8 cellular contexts compared by ENCODE assay signal in the genomic region with DNA sequence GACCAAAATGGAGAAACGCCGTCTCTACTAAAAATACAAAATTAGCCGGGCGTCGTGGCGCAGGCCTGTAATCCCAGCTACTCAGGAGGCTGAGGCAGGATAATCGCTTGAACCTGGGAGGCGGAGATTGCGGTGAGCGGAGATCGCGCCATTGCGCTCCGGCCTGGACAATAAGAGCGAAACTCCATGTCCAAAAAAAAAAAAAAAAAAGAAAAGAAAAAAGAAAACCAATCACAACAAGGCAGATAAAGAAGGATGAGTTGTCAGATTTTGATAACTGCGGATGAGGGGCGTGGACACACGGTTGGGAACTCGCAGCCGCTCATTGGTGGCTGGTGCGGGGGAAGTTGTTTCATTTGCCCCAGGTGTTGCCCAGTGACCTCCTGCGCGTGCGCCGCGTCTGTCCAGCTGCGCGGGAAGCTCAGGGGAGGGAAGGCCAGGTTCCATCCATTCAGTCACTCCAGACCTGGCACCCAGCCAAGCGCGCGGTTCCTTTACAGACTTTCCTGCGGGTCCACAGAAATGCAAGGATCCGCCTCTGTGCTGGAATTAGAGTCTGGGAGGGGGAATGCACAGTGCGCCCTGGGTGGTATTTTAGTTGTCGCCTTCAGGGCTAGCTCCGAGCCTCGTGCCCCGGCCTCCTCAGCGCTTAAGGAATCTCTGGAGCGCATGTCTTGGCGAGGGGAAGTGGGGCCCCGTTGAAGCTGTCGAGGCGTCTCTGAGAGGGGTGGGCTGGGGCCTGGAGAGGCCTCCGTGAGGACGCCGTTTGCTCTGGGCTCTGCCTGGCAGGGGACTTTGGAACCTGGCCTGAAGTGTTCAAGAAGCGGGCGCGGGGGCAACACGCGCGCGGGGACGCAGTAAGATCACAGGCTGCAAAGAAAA. TPM values are rescaled to one million over a fixed set of nuclear protein-coding genes. Genes with fewer than 3 reads are reported as not detected.
DNase-seq lines count a peak whose midpoint lies in the region; ATAC-seq and TF ChIP-seq lines count a peak whose summit lies in the region.

No MANE protein-coding gene starts in this region.

- H4K91ac ChIP-seq in IMR-90 (ENCODE audit: insufficient read depth, low read depth, low read length): no peak overlapping the region; the same call in 1 of the 2 replicates

- no peak overlapping the region for H3K56ac ChIP-seq in IMR-90 (ENCODE audit: extremely low read depth, insufficient read depth, low read length)

- peaks cover 9% of the 10 kb centered on the region; the same call in 1 of the 2 replicates for H4K20me1 ChIP-seq in IMR-90 (ENCODE audit: insufficient read depth, low read length)

- no peak overlapping the region for H3K9ac ChIP-seq in IMR-90 (ENCODE audit: low read depth, low read length)

- H4K8ac ChIP-seq in IMR-90 (ENCODE audit: low read depth in 2 of 2, low read length in 2 of 2): peak overlapping the region; percentile 6 to 46; a peak in 3 of 4 replicates

- H3K27ac ChIP-seq in IMR-90 (ENCODE audit: insufficient read depth, low read length) (0 out of 2 replicates have a peak overlapping the region, but pooled peaks have one; percentile 2), SJCRH30 (no peak overlapping the region), breast epithelium (peak overlapping the region; percentile 85 to 87)

- no peak overlapping the region; the same call in 1 of the 2 replicates for H3K18ac ChIP-seq in IMR-90 (ENCODE audit: low read depth, low read length)

- BruUV-seq in IMR-90 (replicated peaks; lab: Mats Ljungman, UMichigan): no TSS peak

- H3K9me3 ChIP-seq in IMR-90 (ENCODE audit: control insufficient read depth, insufficient read depth, low read length): no peaks in the 10 kb centered on the region
- no peaks in the 10 kb centered on the region for H3K9me3 ChIP-seq in SJCRH30 (replicated peaks)
- no peaks in the 10 kb centered on the region for H3K9me3 ChIP-seq in breast epithelium

- H2BK15ac ChIP-seq in IMR-90 (ENCODE audit: low read depth, low read length): no peak overlapping the region

- DNase-seq in GM12865 (ENCODE audit: low read depth) (peak; percentile 64), IMR-90 (peak; percentile 11), SJCRH30 (peak; percentile 81 to 83), breast epithelium (ENCODE audit: low spot score in 2 of 2) (peak; percentile 77 to 82), islet precursor cell (peak; percentile 69), NCI-H2171 treated with DMSO at 0.1 percent for 48 hours (lab: John Stamatoyannopoulos, UW) (no peak)
- peak; percentile 70 for DNase-seq in stimulated activated CD4-positive, alpha-beta T cell treated with anti-CD3 and anti-CD28 coated beads, Interleukin-15, amount 100 ng/mL, for 24 hours

- no peak for TF ChIP-seq RAD21 in IMR-90 (IDR thresholded peaks at IDR 0.05; ENCODE audit: low read length)

- dilution Hi-C loops in IMR-90 (cut with HindIII; ENCODE audit: low sequenced_read_pairs, unreplicated experiment): no loop called here

- no peak overlapping the region for H2BK5ac ChIP-seq in IMR-90 (ENCODE audit: low read depth, low read length, poor library complexity, severe bottlenecking)

- H3K23ac ChIP-seq in IMR-90 (ENCODE audit: low read depth, low read length): peak overlapping the region; percentile 59; the same call in 1 of the 2 replicates

- intact Hi-C loops in IMR-90 (cut with micrococcal nuclease): no loop called here
- intact Hi-C loops in breast epithelium (cut with DNase I; ENCODE audit: low total_unique reads): no loop called here

- H2AK9ac ChIP-seq in IMR-90 (replicated peaks; ENCODE audit: low read depth, low read length, poor library complexity): peak overlapping the region; percentile 91

- H3K9me1 ChIP-seq in IMR-90 (ENCODE audit: insufficient read depth, low read length): peaks cover 17% of the 10 kb centered on the region

- H3K36me3 ChIP-seq in IMR-90 (ENCODE audit: control insufficient read depth, insufficient read depth, low read length): peaks cover 2% of the 10 kb centered on the region; the same call in 1 of the 2 replicates
- H3K36me3 ChIP-seq in SJCRH30: no peaks in the 10 kb centered on the region
- no peaks in the 10 kb centered on the region for H3K36me3 ChIP-seq in breast epithelium

- peak overlapping the region; percentile 8; the same call in 1 of the 2 replicates for H2AK5ac ChIP-seq in IMR-90 (ENCODE audit: low read depth, low read length)

- H3K4me3 ChIP-seq in GM12865 (ENCODE audit: low read depth, low read length) (peak overlapping the region; percentile 71), IMR-90 (ENCODE audit: insufficient read depth, low read depth, low read length) (peak overlapping the region; percentile 44), SJCRH30 (no peak overlapping the region), breast epithelium (peak overlapping the region; percentile 58 to 74 (median 58))

- CTCF ChIA-PET in IMR-90 (lab: Yijun Ruan, JAX): interaction anchor here (0.7 kb wide), 1 partner anchor 18 kb away, joined by 3 read pairs; no protein-coding TSS in a partner anchor

- 0 out of 2 replicates have a peak overlapping the region, but pooled peaks have one; percentile 42 for H3K14ac ChIP-seq in IMR-90 (replicated peaks; ENCODE audit: low read depth, low read length)

- 5% methylated on average over 16 of the region's 55 CpGs; no CpG with 5 or more reads in 1 of the 2 experiments for WGBS in IMR-90 (ENCODE audit: extremely low coverage in 2 of 2, insufficient read length in 1 of 2), 2 experiments

- no peak overlapping the region for H4K5ac ChIP-seq in IMR-90 (ENCODE audit: low read depth, low read length)

- POLR2A ChIA-PET in IMR-90 (lab: Charles Lee; ENCODE audit: unreplicated experiment): interaction anchor here (0.6 kb wide), 1 partner anchor 174 kb away, joined by 3 read pairs; no protein-coding TSS in a partner anchor

- H3K4ac ChIP-seq in IMR-90 (ENCODE audit: low read depth, low read length): peak overlapping the region; percentile 48; the same call in 1 of the 2 replicates

- TF ChIP-seq POLR2A in IMR-90 (IDR thresholded peaks at IDR 0.05; ENCODE audit: low read depth, low read length): no peak
- no peak for TF ChIP-seq POLR2A in breast epithelium (IDR thresholded peaks at IDR 0.05)

- TF ChIP-seq CTCF in GM12865 (IDR thresholded peaks at IDR 0.05; ENCODE audit: insufficient read depth, low read depth, low read length, missing control alignments) (no peak), IMR-90 (conservative IDR thresholded peaks at IDR 0.05; ENCODE audit: low read depth, low read length) (no peak), breast epithelium (IDR thresholded peaks at IDR 0.05) (no peak)

- H3K79me1 ChIP-seq in IMR-90 (ENCODE audit: low read depth in 1 of 2, low read length in 2 of 2): no peaks in the 10 kb centered on the region; a peak in 1 of 4 replicates

- peak overlapping the region; percentile 94 for H2AFZ ChIP-seq in IMR-90 (replicated peaks; ENCODE audit: low read length, poor library complexity)

- in situ Hi-C loops in IMR-90 (cut with MboI; ENCODE audit: low sequenced_read_pairs): no loop called here

- H2BK20ac ChIP-seq in IMR-90 (ENCODE audit: low read depth, low read length): no peak overlapping the region

- H3K4me1 ChIP-seq in IMR-90 (ENCODE audit: control insufficient read depth, insufficient read depth, low read length) (peaks cover 24% of the 10 kb centered on the region), SJCRH30 (peaks cover 31% of the 10 kb centered on the region), breast epithelium (peaks cover 3 to 20% of the 10 kb centered on the region in 2 donors)

- peak overlapping the region; percentile 77 for H3K4me2 ChIP-seq in IMR-90 (ENCODE audit: low read depth, low read length)

- ATAC-seq in IMR-90 (ENCODE audit: low read depth) (peak; percentile 4), HG03457 (IDR thresholded peaks at IDR 0.05; ENCODE audit: unreplicated experiment) (no peak)

- no peak overlapping the region for H2BK120ac ChIP-seq in IMR-90 (ENCODE audit: low read depth, low read length)

- H3K27me3 ChIP-seq in IMR-90 (ENCODE audit: control insufficient read depth, insufficient read depth, low read length) (no peaks in the 10 kb centered on the region; the same call in 1 of the 2 replicates), SJCRH30 (no peaks in the 10 kb centered on the region), breast epithelium (no peaks in the 10 kb centered on the region)

TF ChIP-seq in IMR-90, 13 proteins besides CTCF, POLR2A, EP300 and RAD21 (continues in another document):
- no peak for TF ChIP-seq CEBPB (IDR thresholded peaks at IDR 0.05; ENCODE audit: low read depth, low read length)
- no peak for TF ChIP-seq RCOR1 (IDR thresholded peaks at IDR 0.05; ENCODE audit: insufficient replicate concordance, low read length)

RNA-seq across cellular contexts. Expression of gene GCHFR, which starts 0.7 kb away (rescaled TPM):
- total RNA-seq in IMR-90 (2012; rRNA removed) (1.4 and 2.3 TPM in 2 replicates), breast epithelium (100 to 1,000 TPM in 1 of 3 donors, 10 to 100 TPM in 2; 56.0 to 100 (median 61.9) TPM)
- 6.5 and 6.8 TPM in 2 replicates for polyA plus RNA-seq in IMR-90 (2012; rRNA removed)
- 2.2 and 11.4 TPM in 2 replicates for polyA plus RNA-seq in IMR-90 (2012; cell fraction: cytosol; rRNA removed)
- polyA plus RNA-seq in IMR-90 (2012; cell fraction: nucleus; rRNA removed; ENCODE audit: low replicate concordance): 1.5 and 2.5 TPM in 2 replicates
- not detected in 2 replicates for total RNA-seq in SJCRH30 (2014; rRNA removed; shearing (Covaris generic))

RNA-seq across cellular contexts. Expression of gene C15orf62, which starts 6.6 kb away (rescaled TPM):
- total RNA-seq in IMR-90 (2012; rRNA removed) (under 0.01 TPM in 1 of 2 replicates, not detected in the other), breast epithelium (1 to 10 TPM in 2 of 3 donors, under 1 TPM in 1; 0.48 to 4.7 (median 2.0) TPM)
- not detected in 2 replicates for polyA plus RNA-seq in IMR-90 (2012; rRNA removed)
- polyA plus RNA-seq in IMR-90 (2012; cell fraction: cytosol; rRNA removed): 0.02 and 0.16 TPM in 2 replicates
- 0.06 and 0.07 TPM in 2 replicates for polyA plus RNA-seq in IMR-90 (2012; cell fraction: nucleus; rRNA removed; ENCODE audit: low replicate concordance)
- total RNA-seq in SJCRH30 (2014; rRNA removed; shearing (Covaris generic)): 0.10 and 0.14 TPM in 2 replicates

RNA-seq across cellular contexts. Expression of gene RMDN3, which starts 8.1 kb away (rescaled TPM):
- total RNA-seq in IMR-90 (2012; rRNA removed): 14.7 and 17.5 TPM in 2 replicates
- 23.4 and 25.7 TPM in 2 replicates for polyA plus RNA-seq in IMR-90 (2012; rRNA removed)
- polyA plus RNA-seq in IMR-90 (2012; cell fraction: cytosol; rRNA removed): 21.7 and 28.1 TPM in 2 replicates
- polyA plus RNA-seq in IMR-90 (2012; cell fraction: nucleus; rRNA removed; ENCODE audit: low replicate concordance): 21.9 and 23.6 TPM in 2 replicates
- 19.3 and 19.6 TPM in 2 replicates for total RNA-seq in SJCRH30 (2014; rRNA removed; shearing (Covaris generic))
- total RNA-seq in breast epithelium: 10 to 100 TPM; 31.5 to 35.4 (median 34.4) TPM

RNA-seq across cellular contexts. Expression of gene ZFYVE19, which starts 43.7 kb away (rescaled TPM):
- total RNA-seq in IMR-90 (2012; rRNA removed) (22.6 and 22.8 TPM in 2 replicates), breast epithelium (10 to 100 TPM; 19.4 to 58.8 (median 44.6) TPM)
- polyA plus RNA-seq in IMR-90 (2012; rRNA removed): 27.3 and 29.6 TPM in 2 replicates
- polyA plus RNA-seq in IMR-90 (2012; cell fraction: cytosol; rRNA removed): 22.7 and 25.2 TPM in 2 replicates
- polyA plus RNA-seq in IMR-90 (2012; cell fraction: nucleus; rRNA removed; ENCODE audit: low replicate concordance): 113 and 127 TPM in 2 replicates
- total RNA-seq in SJCRH30 (2014; rRNA removed; shearing (Covaris generic)): 10.6 and 14.1 TPM in 2 replicates

RNA-seq across cellular contexts. Expression of gene DNAJC17, which starts 44.1 kb away (rescaled TPM):
- total RNA-seq in IMR-90 (2012; rRNA removed) (58.3 and 107 TPM in 2 replicates), breast epithelium (10 to 100 TPM; 18.4 to 55.8 (median 24.3) TPM)
- polyA plus RNA-seq in IMR-90 (2012; rRNA removed): 58.6 and 77.1 TPM in 2 replicates
- 36.7 and 109 TPM in 2 replicates for polyA plus RNA-seq in IMR-90 (2012; cell fraction: cytosol; rRNA removed)
- 46.7 and 66.8 TPM in 2 replicates for polyA plus RNA-seq in IMR-90 (2012; cell fraction: nucleus; rRNA removed; ENCODE audit: low replicate concordance)
- total RNA-seq in SJCRH30 (2014; rRNA removed; shearing (Covaris generic)): 35.0 and 43.5 TPM in 2 replicates

Comparison
In these comparisons a context has a peak if more than half of its experiments do, and no peak if none do; other contexts are left out.
1. RNA of gene GCHFR, which starts 0.7 kb away (total RNA-seq): 56.0 to 100 TPM in breast epithelium; 1.4 to 2.3 TPM in IMR-90 and not detected in SJCRH30; every median in the first group is over 10 times any median in the second.